Comparison of ENCODE assay signal across 1 cellular context in the genomic region with DNA sequence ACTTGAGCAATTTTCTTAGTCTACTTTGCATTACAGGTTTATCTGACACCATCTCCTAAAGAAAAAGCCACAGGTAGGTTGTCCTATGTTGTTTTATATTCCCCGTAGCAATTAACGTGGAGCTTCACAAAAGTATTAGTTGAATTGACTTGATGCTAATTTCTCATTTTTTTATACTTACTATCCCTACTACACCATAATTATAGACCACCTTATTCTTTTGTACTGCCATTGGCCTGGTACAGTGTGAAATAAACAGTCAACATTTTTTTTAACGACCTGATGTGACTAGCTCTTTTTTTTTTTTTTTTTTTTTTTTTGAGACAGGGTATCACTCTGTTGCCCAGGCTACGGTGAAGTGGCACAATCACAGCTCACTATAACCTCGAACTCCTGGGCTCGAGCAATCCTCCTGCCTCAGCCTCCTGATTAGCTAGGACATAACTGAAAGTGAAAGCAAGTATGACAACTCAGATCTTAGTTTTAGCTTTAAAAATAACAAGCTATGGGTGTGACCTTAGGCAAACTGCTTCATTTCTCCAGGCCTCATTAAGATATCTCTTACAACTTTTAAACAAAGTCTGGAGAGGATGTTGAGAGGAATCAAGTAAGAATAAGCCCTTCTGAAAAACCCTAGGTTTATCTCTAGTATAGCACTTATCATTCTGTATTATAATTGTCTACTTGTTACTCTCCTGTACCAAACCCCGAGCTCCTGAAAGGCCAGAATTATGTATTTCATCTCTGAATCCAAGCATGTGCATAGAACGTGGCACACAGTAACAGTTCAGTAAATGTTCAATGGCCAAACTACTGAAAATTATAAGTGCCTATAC.
TF ChIP-seq lines count a peak whose summit lies in the region.

No MANE protein-coding gene starts in this region.

TF ChIP-seq in K562, 482 proteins besides CTCF, POLR2A, EP300 and RAD21 (continued from another document and continues in another):
- TF ChIP-seq FOXO4 (CRISPR knock-in tag; IDR thresholded peaks at IDR 0.05) (no peak), KLF10 (CRISPR knock-in tag; IDR thresholded peaks at IDR 0.05) (no peak), BRCA1 (IDR thresholded peaks at IDR 0.05) (no peak), BRCA1 (CRISPR knock-in tag; IDR thresholded peaks at IDR 0.05) (no peak), CHAMP1 (IDR thresholded peaks at IDR 0.05) (0 out of 2 replicates have a peak, but pooled peaks have one; percentile 29), TAF9B (IDR thresholded peaks at IDR 0.05; ENCODE audit: partially characterized antibody) (no peak), RUNX1 (IDR thresholded peaks at IDR 0.05; ENCODE audit: low read depth) (no peak), PCBP2 (IDR thresholded peaks at IDR 0.05; ENCODE audit: low read depth, low read length, poor library complexity, severe bottlenecking) (no peak), GATAD2B (IDR thresholded peaks at IDR 0.05; ENCODE audit: borderline replicate concordance) (no peak; the same call in 1 of the 2 replicates), E4F1 (CRISPR knock-in tag; IDR thresholded peaks at IDR 0.05; ENCODE audit: borderline replicate concordance) (no peak), BCL6 (CRISPR knock-in tag; IDR thresholded peaks at IDR 0.05) (no peak), ZSCAN32 (CRISPR knock-in tag; IDR thresholded peaks at IDR 0.05) (no peak), NFIX (CRISPR knock-in tag; IDR thresholded peaks at IDR 0.05; ENCODE audit: low read depth) (no peak), KAT7 (CRISPR knock-in tag; IDR thresholded peaks at IDR 0.05; ENCODE audit: borderline replicate concordance) (peak; percentile 72; the same call in 1 of the 2 replicates), CBX5 (IDR thresholded peaks at IDR 0.05; ENCODE audit: borderline replicate concordance, low read depth) (no peak), RBM14 (IDR thresholded peaks at IDR 0.05; ENCODE audit: borderline replicate concordance, insufficient read depth, low read depth, low read length) (no peak), HMG20B (CRISPR knock-in tag; IDR thresholded peaks at IDR 0.05) (no peak), RBBP5 (IDR thresholded peaks at IDR 0.05; ENCODE audit: borderline replicate concordance, insufficient read depth, low read length, poor library complexity, severe bottlenecking) (peak; percentile 59), U2AF2 (optimal IDR thresholded peaks at IDR 0.05; ENCODE audit: low read depth, low read length) (no peak), SMAD1 (IDR thresholded peaks at IDR 0.05; ENCODE audit: low read depth, low read length, partially characterized antibody) (no peak), GTF2A2 (tag; IDR thresholded peaks at IDR 0.05) (no peak), RB1 (IDR thresholded peaks at IDR 0.05; ENCODE audit: low read depth) (no peak), FOSL1 (tag; conservative IDR thresholded peaks at IDR 0.05) (0 out of 2 replicates have a peak, but pooled peaks have one; percentile 33), POLR2G (IDR thresholded peaks at IDR 0.05; ENCODE audit: low read depth, low read length) (no peak), BACH1 (tag; IDR thresholded peaks at IDR 0.05) (no peak), NEUROD1 (IDR thresholded peaks at IDR 0.05; ENCODE audit: borderline replicate concordance, low read depth, low read length, partially characterized antibody) (no peak), ASH1L (IDR thresholded peaks at IDR 0.05; ENCODE audit: borderline replicate concordance, low read depth, partially characterized antibody) (no peak), PML (IDR thresholded peaks at IDR 0.05; ENCODE audit: low read length) (no peak), MITF (IDR thresholded peaks at IDR 0.05) (no peak), FOXA1 (IDR thresholded peaks at IDR 0.05; ENCODE audit: borderline replicate concordance) (no peak), ZFX (CRISPR knock-in tag; IDR thresholded peaks at IDR 0.05) (peak; percentile 60; the same call in 1 of the 2 replicates)
- TF ChIP-seq, protein P1, sequence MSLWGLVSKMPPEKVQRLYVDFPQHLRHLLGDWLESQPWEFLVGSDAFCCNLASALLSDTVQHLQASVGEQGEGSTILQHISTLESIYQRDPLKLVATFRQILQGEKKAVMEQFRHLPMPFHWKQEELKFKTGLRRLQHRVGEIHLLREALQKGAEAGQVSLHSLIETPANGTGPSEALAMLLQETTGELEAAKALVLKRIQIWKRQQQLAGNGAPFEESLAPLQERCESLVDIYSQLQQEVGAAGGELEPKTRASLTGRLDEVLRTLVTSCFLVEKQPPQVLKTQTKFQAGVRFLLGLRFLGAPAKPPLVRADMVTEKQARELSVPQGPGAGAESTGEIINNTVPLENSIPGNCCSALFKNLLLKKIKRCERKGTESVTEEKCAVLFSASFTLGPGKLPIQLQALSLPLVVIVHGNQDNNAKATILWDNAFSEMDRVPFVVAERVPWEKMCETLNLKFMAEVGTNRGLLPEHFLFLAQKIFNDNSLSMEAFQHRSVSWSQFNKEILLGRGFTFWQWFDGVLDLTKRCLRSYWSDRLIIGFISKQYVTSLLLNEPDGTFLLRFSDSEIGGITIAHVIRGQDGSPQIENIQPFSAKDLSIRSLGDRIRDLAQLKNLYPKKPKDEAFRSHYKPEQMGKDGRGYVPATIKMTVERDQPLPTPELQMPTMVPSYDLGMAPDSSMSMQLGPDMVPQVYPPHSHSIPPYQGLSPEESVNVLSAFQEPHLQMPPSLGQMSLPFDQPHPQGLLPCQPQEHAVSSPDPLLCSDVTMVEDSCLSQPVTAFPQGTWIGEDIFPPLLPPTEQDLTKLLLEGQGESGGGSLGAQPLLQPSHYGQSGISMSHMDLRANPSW (CRISPR knock-in tag; IDR thresholded peaks at IDR 0.05) = no peak
- TF ChIP-seq, protein P2, sequence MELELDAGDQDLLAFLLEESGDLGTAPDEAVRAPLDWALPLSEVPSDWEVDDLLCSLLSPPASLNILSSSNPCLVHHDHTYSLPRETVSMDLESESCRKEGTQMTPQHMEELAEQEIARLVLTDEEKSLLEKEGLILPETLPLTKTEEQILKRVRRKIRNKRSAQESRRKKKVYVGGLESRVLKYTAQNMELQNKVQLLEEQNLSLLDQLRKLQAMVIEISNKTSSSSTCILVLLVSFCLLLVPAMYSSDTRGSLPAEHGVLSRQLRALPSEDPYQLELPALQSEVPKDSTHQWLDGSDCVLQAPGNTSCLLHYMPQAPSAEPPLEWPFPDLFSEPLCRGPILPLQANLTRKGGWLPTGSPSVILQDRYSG (tag; conservative IDR thresholded peaks at IDR 0.05; ENCODE audit: low read depth) = peak; percentile 46; the same call in 1 of the 2 replicates
